ENCODE assay signal across 17 cellular contexts in genomic region chr4:182453830-182454229, GRCh38.
DNase-seq lines count a peak whose midpoint lies in the region; ATAC-seq and TF ChIP-seq lines count a peak whose summit lies in the region.
"Had no signal": no experiment of that assay in that cellular context is flagged by ENCODE, and none has a peak within 500 bp of the region (broad histone marks: within the 10 kb centered on the region; RNA-seq: fewer than 3 reads in every experiment).

No MANE protein-coding gene starts in this region.

- CTCF ChIA-PET in WTC11 (lab: Charles Lee): no interaction called here

- no peak overlapping the region for H3K4ac ChIP-seq in mesenchymal stem cell (ENCODE audit: low read depth in 1 of 2, low read length in 2 of 2)

- H4K8ac ChIP-seq in mesenchymal stem cell (ENCODE audit: low read length): no peak overlapping the region

- H2BK120ac ChIP-seq in mesenchymal stem cell (ENCODE audit: low read depth, low read length): no peak overlapping the region

- DNase-seq in NCI-H510A treated with DMSO at 0.1 percent for 48 hours (lab: John Stamatoyannopoulos, UW) (peak; percentile 34), NCI-H510A (lab: John Stamatoyannopoulos, UW) (no peak), NCI-H146 treated with DMSO at 0.1 percent for 48 hours (lab: John Stamatoyannopoulos, UW; ENCODE audit: unreplicated experiment) (peak; percentile 91), WTC11 (ENCODE audit: low spot score) (no peak), mesenchymal stem cell (no peak)
- no peak for DNase-seq in activated CD4-positive, alpha-beta T cell treated with anti-CD3 and anti-CD28 coated beads, Interleukin-2, amount 50 U/mL, for 4 hours
- DNase-seq: CD8-positive, alpha-beta T cell; EL; H9; KG1; NCI-H2029 treated with DMSO at 0.1 percent for 48 hours; NCI-H524 treated with DMSO at 0.1 percent for 48 hours; PC-3 had no signal

- no peak overlapping the region for H3K27ac ChIP-seq in mesenchymal stem cell (ENCODE audit: low read length, poor library complexity, severe bottlenecking)
- H3K27ac ChIP-seq: BLaER1, RWPE1 had no signal

- no peaks in the 10 kb centered on the region for H3K9me3 Mint-ChIP-seq in WTC11
- H3K9me3 Mint-ChIP-seq: CD8-positive, alpha-beta T cell; H9 had no signal

- H2BK12ac ChIP-seq in mesenchymal stem cell (ENCODE audit: low read length in 2 of 2): no peak overlapping the region

- POLR2A ChIA-PET in WTC11 (lab: Charles Lee): no interaction called here

- H3K9me3 ChIP-seq in mesenchymal stem cell (ENCODE audit: control insufficient read depth, low read length): no peaks in the 10 kb centered on the region
- H3K9me3 ChIP-seq: BLaER1 had no signal

- H3K4me2 ChIP-seq in mesenchymal stem cell (ENCODE audit: low read length, poor library complexity, severe bottlenecking): no peak overlapping the region
- H3K4me2 ChIP-seq: BLaER1 had no signal

- peak overlapping the region; percentile 80; the same call in 1 of the 2 replicates for H3K27ac Mint-ChIP-seq in WTC11
- H3K27ac Mint-ChIP-seq: CD8-positive, alpha-beta T cell had no signal

- H2BK15ac ChIP-seq in mesenchymal stem cell (ENCODE audit: low read depth, poor library complexity, severe bottlenecking): no peak overlapping the region

- H2BK5ac ChIP-seq in mesenchymal stem cell (ENCODE audit: low read depth, low read length, poor library complexity, severe bottlenecking): no peak overlapping the region

- no peaks in the 10 kb centered on the region for H3K36me3 ChIP-seq in mesenchymal stem cell (ENCODE audit: control insufficient read depth in 1 of 2, insufficient read depth in 2 of 2, low read depth in 1 of 2, low read length in 2 of 2)
- H3K36me3 ChIP-seq: BLaER1 had no signal

- no peak overlapping the region for H3K18ac ChIP-seq in mesenchymal stem cell (ENCODE audit: low read depth in 1 of 2, low read length in 2 of 2)

- no peak for ATAC-seq in WTC11
- no peak for ATAC-seq in HG03025 (IDR thresholded peaks at IDR 0.05; ENCODE audit: low FRiP score, unreplicated experiment)
- ATAC-seq in HG02588 (IDR thresholded peaks at IDR 0.05; ENCODE audit: unreplicated experiment): no peak
- ATAC-seq: CD8-positive, alpha-beta T cell had no signal

- H3K4me3 ChIP-seq in mesenchymal stem cell (ENCODE audit: insufficient read depth in 1 of 2, low read depth in 1 of 2, low read length in 2 of 2): no peak overlapping the region
- H3K4me3 ChIP-seq: BLaER1 had no signal

- H3K27me3 Mint-ChIP-seq in WTC11 (ENCODE audit: low read depth): no peaks in the 10 kb centered on the region

- TF ChIP-seq CTCF in WTC11 (IDR thresholded peaks at IDR 0.05): no peak

- H3K4me1 ChIP-seq in mesenchymal stem cell (ENCODE audit: control insufficient read depth, insufficient read depth, low read depth, low read length): no peaks in the 10 kb centered on the region

- H3K14ac ChIP-seq in mesenchymal stem cell (ENCODE audit: low read length in 2 of 2): no peak overlapping the region

- H4K91ac ChIP-seq in mesenchymal stem cell (ENCODE audit: low read length): no peak overlapping the region

- H3K4me3 Mint-ChIP-seq in WTC11: no peak overlapping the region
- H3K4me3 Mint-ChIP-seq: CD8-positive, alpha-beta T cell; H9 had no signal

- peaks cover 68% of the 10 kb centered on the region for H3K4me1 Mint-ChIP-seq in WTC11

- H3K27me3 ChIP-seq in mesenchymal stem cell (ENCODE audit: control insufficient read depth in 1 of 2, insufficient read depth in 1 of 2, low read length in 2 of 2): no peaks in the 10 kb centered on the region

- no peak overlapping the region for H3K23ac ChIP-seq in mesenchymal stem cell (ENCODE audit: low read length in 2 of 2)

- H3K36me3 Mint-ChIP-seq in WTC11: no peaks in the 10 kb centered on the region
- H3K36me3 Mint-ChIP-seq: CD8-positive, alpha-beta T cell had no signal

- no peak overlapping the region for H2AFZ ChIP-seq in mesenchymal stem cell (ENCODE audit: low read depth, low read length)

- H3K79me1 ChIP-seq in mesenchymal stem cell (replicated peaks; ENCODE audit: low read length, poor library complexity, severe bottlenecking): peaks cover 6% of the 10 kb centered on the region

- 77% methylated on average over 2 of the region's 2 CpGs for WGBS in mesenchymal stem cell

- H3K9ac ChIP-seq in mesenchymal stem cell (ENCODE audit: low read length): no peak overlapping the region
- H3K9ac ChIP-seq: BLaER1 had no signal

- no peak overlapping the region for H2AK5ac ChIP-seq in mesenchymal stem cell (ENCODE audit: low read length, severe bottlenecking)

TF ChIP-seq in WTC11, 78 proteins besides CTCF, POLR2A, EP300 and RAD21:
- TF ChIP-seq ESRRA (CRISPR knock-in tag; IDR thresholded peaks at IDR 0.05; ENCODE audit: borderline replicate concordance) (no peak), ATF1 (CRISPR knock-in tag; IDR thresholded peaks at IDR 0.05) (no peak), NFATC4 (CRISPR knock-in tag; IDR thresholded peaks at IDR 0.05) (no peak), ZNF263 (CRISPR knock-in tag; IDR thresholded peaks at IDR 0.05; ENCODE audit: low read depth) (no peak), JUN (CRISPR knock-in tag; IDR thresholded peaks at IDR 0.05) (no peak), KAT7 (CRISPR knock-in tag; IDR thresholded peaks at IDR 0.05; ENCODE audit: borderline replicate concordance) (no peak)
- TF ChIP-seq, protein P1, sequence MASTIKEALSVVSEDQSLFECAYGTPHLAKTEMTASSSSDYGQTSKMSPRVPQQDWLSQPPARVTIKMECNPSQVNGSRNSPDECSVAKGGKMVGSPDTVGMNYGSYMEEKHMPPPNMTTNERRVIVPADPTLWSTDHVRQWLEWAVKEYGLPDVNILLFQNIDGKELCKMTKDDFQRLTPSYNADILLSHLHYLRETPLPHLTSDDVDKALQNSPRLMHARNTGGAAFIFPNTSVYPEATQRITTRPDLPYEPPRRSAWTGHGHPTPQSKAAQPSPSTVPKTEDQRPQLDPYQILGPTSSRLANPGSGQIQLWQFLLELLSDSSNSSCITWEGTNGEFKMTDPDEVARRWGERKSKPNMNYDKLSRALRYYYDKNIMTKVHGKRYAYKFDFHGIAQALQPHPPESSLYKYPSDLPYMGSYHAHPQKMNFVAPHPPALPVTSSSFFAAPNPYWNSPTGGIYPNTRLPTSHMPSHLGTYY (CRISPR knock-in tag; IDR thresholded peaks at IDR 0.05): no peak

Comparison
In these comparisons a context has a peak if more than half of its experiments do, and no peak if none do; other contexts are left out.
1. DNase-seq: peak in NCI-H510A treated with DMSO at 0.1 percent for 48 hours (single experiment) and NCI-H146 treated with DMSO at 0.1 percent for 48 hours (single experiment); none in NCI-H510A (single experiment), WTC11 (single experiment), activated CD4-positive, alpha-beta T cell treated with anti-CD3 and anti-CD28 coated beads, Interleukin-2, amount 50 U/mL, for 4 hours (0 of 2) and mesenchymal stem cell (single experiment).